Comparison of ENCODE assay signal across 8 cellular contexts in the genomic region with DNA sequence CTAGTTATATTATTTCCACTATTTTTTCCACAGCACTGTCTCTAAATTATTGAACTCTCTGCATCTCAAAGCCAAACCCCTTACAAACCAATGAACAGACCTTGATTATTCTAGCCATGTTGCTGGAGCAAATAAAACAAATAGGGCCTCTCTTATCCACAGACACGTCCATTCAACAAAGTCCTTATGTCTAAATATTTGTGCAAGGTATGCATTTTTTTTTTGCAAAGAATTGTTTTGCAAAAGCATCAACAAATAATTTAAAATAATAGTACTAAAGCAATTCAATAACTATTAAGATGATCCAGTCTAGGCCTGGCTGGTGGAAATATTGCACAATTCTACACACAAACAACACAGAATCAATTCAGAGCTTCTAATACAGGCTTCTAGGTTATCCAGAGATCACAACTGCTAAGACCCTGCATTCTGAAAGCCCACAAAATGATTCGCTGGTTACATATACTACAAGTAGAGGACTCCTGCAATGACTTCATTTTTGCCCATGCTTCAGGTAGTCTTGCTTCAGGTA.
"Had no signal": no experiment of that assay in that cellular context is flagged by ENCODE, and none has a peak within 500 bp of the region (broad histone marks: within the 10 kb centered on the region; RNA-seq: fewer than 3 reads in every experiment).

No MANE protein-coding gene starts in this region.

- H3K27ac Mint-ChIP-seq: HFFc6, IgD-negative memory B cell had no signal

- ATAC-seq: HCT116 had no signal

- H3K36me3 Mint-ChIP-seq: IgD-negative memory B cell had no signal

- H3K36me3 ChIP-seq: HAP-1 had no signal

- H3K4me1 Mint-ChIP-seq: IgD-negative memory B cell had no signal

- H3K4me3 ChIP-seq: HAP-1 had no signal

- H3K9me3 Mint-ChIP-seq: HFFc6 had no signal

- H3K27me3 Mint-ChIP-seq: IgD-negative memory B cell had no signal

- DNase-seq: GOT3, H7, HFFc6, KG1 had no signal

- H3K4me3 Mint-ChIP-seq: HFFc6, IgD-negative memory B cell had no signal

- H3K4me1 ChIP-seq: HAP-1 had no signal

- H3K9me3 ChIP-seq: HAP-1 had no signal

- H3K27ac ChIP-seq: HL-60 had no signal
